In the genomic region with DNA sequence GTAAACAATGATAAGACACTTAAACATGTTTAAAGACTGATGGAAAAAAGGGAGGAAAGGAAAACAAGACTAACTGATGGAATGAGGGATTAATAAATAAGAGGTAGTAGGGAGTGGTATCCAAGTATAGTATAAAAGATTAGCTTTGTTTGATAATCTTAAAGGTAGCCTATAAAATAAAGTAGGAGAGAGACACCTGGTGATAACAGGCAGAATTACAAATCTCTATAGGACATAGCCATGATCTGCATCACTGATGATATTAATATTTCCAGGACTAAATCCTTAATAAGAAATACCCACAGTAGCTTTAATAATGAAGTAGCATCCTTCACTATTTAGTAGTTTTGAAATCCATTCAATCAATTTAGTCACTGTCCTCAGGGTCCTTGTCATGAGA, we compare ENCODE assay signal across 9 cellular contexts. TPM values are rescaled to one million over a fixed set of nuclear protein-coding genes. Genes with fewer than 3 reads are reported as not detected.
DNase-seq lines count a peak whose midpoint lies in the region; ATAC-seq, FAIRE-seq and TF ChIP-seq lines count a peak whose summit lies in the region.
"Had no signal": no experiment of that assay in that cellular context is flagged by ENCODE, and none has a peak within 500 bp of the region (broad histone marks: within the 10 kb centered on the region; RNA-seq: fewer than 3 reads in every experiment).

No MANE protein-coding gene starts in this region.

- no peak overlapping the region for H3K4me3 ChIP-seq in astrocyte (ENCODE audit: insufficient read depth, low read depth, low read length)
- no peak overlapping the region for H3K4me3 ChIP-seq in kidney (ENCODE audit: low read length in 2 of 2)
- H3K4me3 ChIP-seq in vagina: no peak overlapping the region
- H3K4me3 ChIP-seq: SJCRH30 had no signal

- peak; percentile 49 for TF ChIP-seq CTCF in astrocyte (IDR thresholded peaks at IDR 0.05; ENCODE audit: insufficient read depth, low read depth, low read length)
- peak; percentile 47 for TF ChIP-seq CTCF in kidney (IDR thresholded peaks at IDR 0.05; ENCODE audit: borderline replicate concordance, extremely low read depth, insufficient read depth)
- peak; percentile 43 to 67 (median 66) for TF ChIP-seq CTCF in vagina (IDR thresholded peaks at IDR 0.05)

- H3K9me3 ChIP-seq in astrocyte (ENCODE audit: insufficient read depth, low read depth, low read length) (no peaks in the 10 kb centered on the region), kidney (ENCODE audit: control insufficient read depth in 1 of 2, low read length in 2 of 2) (no peaks in the 10 kb centered on the region), vagina (no peaks in the 10 kb centered on the region)
- H3K9me3 ChIP-seq: SJCRH30 had no signal

- no peaks in the 10 kb centered on the region for H3K9me3 Mint-ChIP-seq in astrocyte (ENCODE audit: unreplicated experiment)

- H3K9ac ChIP-seq in astrocyte (ENCODE audit: low read length) (no peak overlapping the region), kidney (ENCODE audit: low read length in 2 of 2) (no peak overlapping the region)

- ATAC-seq in stimulated activated naive CD8-positive, alpha-beta T cell treated with anti-CD3 and anti-CD28 coated beads, Interleukin-15, Interleukin-2, amounts not matched to agents 100 U/mL and 50 U/mL, for 24 hours: no peak
- ATAC-seq in HG03460 (IDR thresholded peaks at IDR 0.05; ENCODE audit: unreplicated experiment): no peak

- FAIRE-seq in astrocyte (lab: Jason Lieb, UNC): peak; percentile 17
- FAIRE-seq in kidney (lab: Jason Lieb, UNC): peak; percentile 91

- H3K27me3 ChIP-seq in astrocyte (ENCODE audit: insufficient read depth, low read length): no peaks in the 10 kb centered on the region
- H3K27me3 ChIP-seq in vagina: no peaks in the 10 kb centered on the region
- H3K27me3 ChIP-seq: SJCRH30 had no signal

- TF ChIP-seq POLR2A in vagina (IDR thresholded peaks at IDR 0.05): no peak

- intact Hi-C loops in kidney (cut with DNase I) (no loop called here), vagina (cut with DNase I) (loop anchor here (5.0 kb wide), 1 partner anchor 74 kb away; no protein-coding TSS in a partner anchor)

- no peak overlapping the region for H3K27ac Mint-ChIP-seq in astrocyte (ENCODE audit: unreplicated experiment)

- H3K36me3 ChIP-seq in astrocyte (ENCODE audit: insufficient read depth, low read length) (peaks cover 6% of the 10 kb centered on the region), kidney (ENCODE audit: control insufficient read depth in 1 of 2, insufficient read depth in 2 of 2, low read length in 2 of 2) (no peaks in the 10 kb centered on the region), vagina (no peaks in the 10 kb centered on the region)

- no peaks in the 10 kb centered on the region for H3K79me2 ChIP-seq in astrocyte (ENCODE audit: insufficient read depth, low read length)

- H3K4me1 Mint-ChIP-seq in astrocyte (ENCODE audit: low read depth, unreplicated experiment): peaks cover 3% of the 10 kb centered on the region

- no peaks in the 10 kb centered on the region for H4K20me1 ChIP-seq in astrocyte (ENCODE audit: insufficient read depth, low read length)

- H3K4me2 ChIP-seq in astrocyte (ENCODE audit: low read length): no peak overlapping the region

- H3K4me3 Mint-ChIP-seq in astrocyte (ENCODE audit: unreplicated experiment): no peak overlapping the region

- H3K36me3 Mint-ChIP-seq in astrocyte (ENCODE audit: low read depth, unreplicated experiment): no peaks in the 10 kb centered on the region

- DNase-seq in DMS53 (lab: John Stamatoyannopoulos, UW): peak; percentile 66
- DNase-seq in LHCN-M2 (ENCODE audit: low read depth): peak; percentile 37
- DNase-seq in astrocyte (ENCODE audit: low read depth): peak; percentile 23
- DNase-seq in kidney: no peak
- DNase-seq in vagina (ENCODE audit: extremely low spot score in 2 of 2): no peak
- DNase-seq in HK-2 (ENCODE audit: unreplicated experiment): no peak
- no peak for DNase-seq in stimulated activated naive CD8-positive, alpha-beta T cell treated with anti-CD3 and anti-CD28 coated beads, Interleukin-15, Interleukin-2, amounts not matched to agents 100 U/mL and 50 U/mL, for 24 hours

- no peak overlapping the region for H2AFZ ChIP-seq in astrocyte (ENCODE audit: low read depth, low read length)

- no peak overlapping the region for H3K27ac ChIP-seq in astrocyte (ENCODE audit: low read depth, low read length)
- no peak overlapping the region for H3K27ac ChIP-seq in kidney (ENCODE audit: low read depth in 2 of 2, low read length in 2 of 2)
- no peak overlapping the region for H3K27ac ChIP-seq in vagina
- H3K27ac ChIP-seq: SJCRH30 had no signal

- H3K27me3 Mint-ChIP-seq in astrocyte (ENCODE audit: low read depth, unreplicated experiment): no peaks in the 10 kb centered on the region

- H3K4me1 ChIP-seq in astrocyte (ENCODE audit: insufficient read depth, low read length) (no peaks in the 10 kb centered on the region), kidney (ENCODE audit: control insufficient read depth in 1 of 2, insufficient read depth in 1 of 2, low read depth in 1 of 2, low read length in 2 of 2) (no peaks in the 10 kb centered on the region), vagina (no peaks in the 10 kb centered on the region)
- H3K4me1 ChIP-seq: SJCRH30 had no signal

RNA-seq across cellular contexts. Expression of a gene that starts 30.4 kb away (rescaled TPM):
- total RNA-seq in LHCN-M2 (2014; rRNA removed): 91.2 and 97.3 TPM in 2 replicates
- polyA plus RNA-seq in LHCN-M2 (2012): 16.9 TPM
- total RNA-seq in astrocyte: 2.2 and 5.4 TPM in 2 replicates
- total RNA-seq in kidney: 0.60 TPM
- polyA plus RNA-seq in kidney (ENCODE audit: insufficient read depth, low read depth, low replicate concordance): not detected
- total RNA-seq in vagina: 2.2 TPM

RNA-seq across cellular contexts. Expression of a gene that starts 31.9 kb away (rescaled TPM):
- total RNA-seq in LHCN-M2 (2014; rRNA removed): 247 and 288 TPM in 2 replicates
- 172 TPM for polyA plus RNA-seq in LHCN-M2 (2012)
- 37.4 and 48.3 TPM in 2 replicates for total RNA-seq in astrocyte
- 235 TPM for total RNA-seq in kidney
- polyA plus RNA-seq in kidney (ENCODE audit: insufficient read depth, low read depth, low replicate concordance): 241 TPM
- 417 TPM for total RNA-seq in vagina

Comparison
In these comparisons a context has a peak if more than half of its experiments do, and no peak if none do; other contexts are left out.
1. DNase-seq: peak in DMS53 (single experiment), LHCN-M2 (single experiment) and astrocyte (single experiment); none in kidney (single experiment), vagina (0 of 2), HK-2 (single experiment) and stimulated activated naive CD8-positive, alpha-beta T cell treated with anti-CD3 and anti-CD28 coated beads, Interleukin-15, Interleukin-2, amounts not matched to agents 100 U/mL and 50 U/mL, for 24 hours (single experiment).
2. RNA of a gene that starts 30.4 kb away (total RNA-seq): 91.2 to 97.3 TPM in LHCN-M2; 2.2 to 5.4 TPM in astrocyte, 2.2 TPM in vagina (single experiment) and 0.60 TPM in kidney (single experiment); every median in the first group is over 10 times any median in the second.
3. Peak in every context shown above with its lines, with median percentiles within 50 percentile points of each other: CTCF ChIP-seq.